Comparison of ENCODE assay signal across 18 cellular contexts in the genomic region with DNA sequence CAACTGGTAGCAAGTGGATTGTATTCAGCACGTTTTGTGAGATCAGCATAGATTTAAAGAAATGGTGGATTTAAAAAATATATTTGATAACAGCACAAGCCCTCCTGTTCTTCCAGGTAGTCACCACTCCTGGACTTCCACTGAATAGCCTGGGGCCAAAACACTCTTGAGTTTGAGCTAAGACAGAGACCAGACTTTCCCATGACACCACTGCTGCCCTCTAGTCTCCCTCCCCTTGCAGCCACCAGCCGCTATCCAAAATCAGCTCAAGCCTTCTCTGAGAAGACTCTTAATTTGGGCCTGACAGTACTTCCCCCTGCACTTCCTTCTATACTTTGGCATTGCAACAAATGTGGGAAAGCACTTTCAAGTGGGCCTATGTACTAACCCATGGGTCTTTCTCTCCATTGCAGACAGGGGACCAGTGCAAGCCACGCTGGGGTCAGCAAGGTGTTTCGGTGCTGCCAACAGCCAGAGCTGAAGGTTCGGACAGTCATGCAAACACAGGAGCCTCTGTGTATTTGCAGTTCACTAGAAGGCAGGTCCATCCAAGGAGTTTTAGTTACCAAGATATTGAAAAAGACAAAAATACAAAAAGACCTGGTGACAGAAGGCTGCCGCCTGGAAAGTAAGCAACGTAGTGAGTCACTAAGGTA. TPM values are rescaled to one million over a fixed set of nuclear protein-coding genes. Genes with fewer than 3 reads are reported as not detected.
DNase-seq lines count a peak whose midpoint lies in the region; ATAC-seq, FAIRE-seq and TF ChIP-seq lines count a peak whose summit lies in the region.
"Had no signal": no experiment of that assay in that cellular context is flagged by ENCODE, and none has a peak within 500 bp of the region (broad histone marks: within the 10 kb centered on the region; RNA-seq: fewer than 3 reads in every experiment).

No MANE protein-coding gene starts in this region.

- peaks cover 5% of the 10 kb centered on the region for H3K4me1 Mint-ChIP-seq in nephron
- no peaks in the 10 kb centered on the region for H3K4me1 Mint-ChIP-seq in T-cell

- H3K27me3 ChIP-seq in BE2C, result no peaks in the 10 kb centered on the region
- H3K27me3 ChIP-seq: BLaER1 treated with 17β-estradiol and CSF1 and Interleukin-3, amounts not matched to agents 10 nM and 100 nM had no signal

- no peak for FAIRE-seq in frontal cortex (lab: Jason Lieb, UNC)
- FAIRE-seq: D721Med had no signal

- POLR2A ChIA-PET in T-cell (lab: Charles Lee), result no interaction called here

- no peak for TF ChIP-seq POLR2A in NB4 (IDR thresholded peaks at IDR 0.05; ENCODE audit: extremely low read depth, insufficient read length)

- CTCF ChIA-PET in T-cell (lab: Charles Lee), result no interaction called here

- ATAC-seq in T-cell (replicated peaks in 1 of 4), result no peak

- no peak for TF ChIP-seq CTCF in BE2C (IDR thresholded peaks at IDR 0.05; ENCODE audit: low read depth, low read length)
- TF ChIP-seq CTCF in NB4 (IDR thresholded peaks at IDR 0.05; ENCODE audit: low read depth, low read length), result no peak
- no peak for TF ChIP-seq CTCF in nephron (IDR thresholded peaks at IDR 0.05; ENCODE audit: unreplicated experiment in 3 of 3)

- peak; percentile 10 for DNase-seq in BE2C
- DNase-seq in NB4 (ENCODE audit: low read depth), result peak; percentile 0
- peak; percentile 84 for DNase-seq in islet precursor cell
- no peak for DNase-seq in NCI-H2081 (lab: John Stamatoyannopoulos, UW)
- DNase-seq in frontal cortex (ENCODE audit: low spot score in 2 of 2), result no peak
- no peak for DNase-seq in T-cell
- DNase-seq: 8988T; AML-193; CD4-positive, alpha-beta T cell; DMS153; DMS79 treated with DMSO at 0.1 percent for 48 hours; EL; GDM1; HCEC 1CT; HFFc6 had no signal

- H3K27me3 Mint-ChIP-seq in nephron (ENCODE audit: low read depth), result no peaks in the 10 kb centered on the region
- peaks cover 0 to 26% of the 10 kb centered on the region in 2 donors for H3K27me3 Mint-ChIP-seq in T-cell
- H3K27me3 Mint-ChIP-seq: CD4-positive, alpha-beta T cell had no signal

- no peaks in the 10 kb centered on the region for H3K4me1 ChIP-seq in BE2C
- H3K4me1 ChIP-seq: BLaER1 treated with 17β-estradiol and CSF1 and Interleukin-3, amounts not matched to agents 10 nM and 100 nM had no signal

- H3K36me3 Mint-ChIP-seq in nephron (ENCODE audit: low read depth) (no peaks in the 10 kb centered on the region), T-cell (no peaks in the 10 kb centered on the region)

- H3K9me3 ChIP-seq in BE2C, result no peaks in the 10 kb centered on the region
- H3K9me3 ChIP-seq: BLaER1 treated with 17β-estradiol and CSF1 and Interleukin-3, amounts not matched to agents 10 nM and 100 nM had no signal

- H3K4me3 ChIP-seq in BE2C (ENCODE audit: low read depth, low read length) (no peak overlapping the region), NB4 (ENCODE audit: low read depth, low read length) (no peak overlapping the region)
- H3K4me3 ChIP-seq: BLaER1 treated with 17β-estradiol and CSF1 and Interleukin-3, amounts not matched to agents 10 nM and 100 nM had no signal

- H3K4me3 Mint-ChIP-seq in nephron, result no peak overlapping the region
- H3K4me3 Mint-ChIP-seq in T-cell, result no peak overlapping the region
- H3K4me3 Mint-ChIP-seq: CD4-positive, alpha-beta T cell; HFFc6 had no signal

- H3K36me3 ChIP-seq in BE2C, result no peaks in the 10 kb centered on the region
- H3K36me3 ChIP-seq: BLaER1 treated with 17β-estradiol and CSF1 and Interleukin-3, amounts not matched to agents 10 nM and 100 nM had no signal

- H3K9me3 Mint-ChIP-seq in nephron (peaks cover 2% of the 10 kb centered on the region), T-cell (no peaks in the 10 kb centered on the region)
- H3K9me3 Mint-ChIP-seq: CD4-positive, alpha-beta T cell; HFFc6 had no signal

- H3K27ac Mint-ChIP-seq in nephron (peak overlapping the region; percentile 21 to 86 (median 32)), T-cell (no peak overlapping the region)
- H3K27ac Mint-ChIP-seq: CD4-positive, alpha-beta T cell; HFFc6 had no signal

RNA-seq across cellular contexts. Expression of a gene that starts 40.5 kb away (rescaled TPM):
- 109 TPM for polyA plus RNA-seq in BE2C (2012; ENCODE audit: insufficient read depth, insufficient read length, low read depth)
- total RNA-seq in frontal cortex (93.3 TPM), T-cell (1 to 10 TPM in 1 of 5 donors, under 1 TPM in 4; 0.38 to 1.4 (median 0.61) TPM)

Comparison
In these comparisons a context has a peak if more than half of its experiments do, and no peak if none do; other contexts are left out.
1. DNase-seq: peak in BE2C (single experiment), NB4 (single experiment) and islet precursor cell (single experiment); none in NCI-H2081 (0 of 2), frontal cortex (0 of 2) and T-cell (0 of 34).
2. H3K27ac Mint-ChIP-seq: peak in nephron (3 of 3); none in T-cell (0 of 2).
3. RNA of a gene that starts 40.5 kb away (total RNA-seq): 93.3 TPM in frontal cortex (single experiment); 0.38 to 1.4 TPM in T-cell; every median in the first group is over 10 times any median in the second.